8 cellular contexts compared by ENCODE assay signal in the genomic region with DNA sequence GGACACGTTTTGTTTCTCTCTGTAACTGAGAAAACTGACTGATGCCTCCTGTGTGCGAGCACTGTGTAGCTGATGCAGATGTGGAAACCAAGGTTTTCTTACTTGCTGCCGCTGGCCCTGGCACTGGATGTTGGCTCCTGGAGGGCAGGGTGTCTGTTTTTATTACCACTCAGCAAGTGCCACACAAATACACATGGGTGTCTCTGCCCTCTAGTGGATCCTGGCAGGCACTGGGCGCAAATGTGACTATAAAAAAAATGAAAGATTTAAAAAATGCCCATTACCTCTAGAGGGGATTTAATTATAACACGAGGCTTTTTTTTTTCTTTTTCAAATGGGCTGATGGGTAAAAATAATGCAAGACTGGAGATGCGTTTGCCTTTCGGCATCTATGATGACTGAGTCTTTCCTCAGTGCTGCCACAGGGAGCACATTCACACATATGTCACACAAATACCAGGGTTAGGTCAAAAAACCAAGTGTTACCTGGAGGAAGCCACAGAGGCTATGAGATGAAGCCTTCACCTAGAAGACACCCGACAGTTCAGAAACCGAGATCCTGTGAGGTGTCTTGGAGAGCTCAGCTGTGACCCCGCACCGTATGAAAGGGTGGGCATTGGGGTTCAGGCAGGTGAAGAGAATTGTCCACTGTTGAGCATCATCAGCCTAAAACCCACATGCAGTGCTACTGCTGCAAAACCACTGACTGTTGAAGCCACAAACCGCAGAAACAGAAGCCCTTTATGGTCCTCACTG. TPM values are rescaled to one million over a fixed set of nuclear protein-coding genes. Genes with fewer than 3 reads are reported as not detected.
DNase-seq lines count a peak whose midpoint lies in the region; ATAC-seq and TF ChIP-seq lines count a peak whose summit lies in the region.

No MANE protein-coding gene starts in this region.

- H3K36me3 ChIP-seq in psoas muscle (ENCODE audit: insufficient read depth in 1 of 2, low read depth in 1 of 2): no peaks in the 10 kb centered on the region

- no peaks in the 10 kb centered on the region for H3K4me1 ChIP-seq in psoas muscle

- no peaks in the 10 kb centered on the region for H3K9me3 ChIP-seq in psoas muscle

- H3K27me3 ChIP-seq in psoas muscle (ENCODE audit: insufficient read depth in 3 of 3, low read length in 2 of 3): no peaks in the 10 kb centered on the region

- no peak overlapping the region for H3K27ac ChIP-seq in psoas muscle

- WGBS in psoas muscle, 3 donors: 51 to 58% (median 54%) methylated on average over 12 of the region's 12 CpGs

- ATAC-seq in psoas muscle (peak in 2 of 4 donors; percentile 45 to 65), GM19455 (IDR thresholded peaks at IDR 0.05; ENCODE audit: unreplicated experiment) (no peak)

- peak; percentile 75 for TF ChIP-seq CTCF in AG09319 (IDR thresholded peaks at IDR 0.05; ENCODE audit: low read depth, low read length)
- TF ChIP-seq CTCF in GM12874 (IDR thresholded peaks at IDR 0.05; ENCODE audit: insufficient read depth, low read depth, low read length): peak; percentile 68
- peak; percentile 73 for TF ChIP-seq CTCF in fibroblast of the aortic adventitia (IDR thresholded peaks at IDR 0.05; ENCODE audit: insufficient read depth, low read length)
- peak; percentile 48 for TF ChIP-seq CTCF in psoas muscle (IDR thresholded peaks at IDR 0.05)

- DNase-seq in AG09319 (ENCODE audit: extremely low read depth, low read depth): peak; percentile 28
- peak; percentile 14 for DNase-seq in NCI-H510A (lab: John Stamatoyannopoulos, UW)
- peak; percentile 74 for DNase-seq in activated CD8-positive, alpha-beta memory T cell treated with anti-CD3 and anti-CD28 coated beads for 24 hours
- DNase-seq in fibroblast of the aortic adventitia (ENCODE audit: low read depth): peak; percentile 53
- DNase-seq in psoas muscle: peak in 1 of 2 donors; percentile 62
- no peak for DNase-seq in NCI-H128 (lab: John Stamatoyannopoulos, UW; ENCODE audit: unreplicated experiment)

- intact Hi-C loops in psoas muscle (cut with DNase I): no loop called here

- H3K4me3 ChIP-seq in fibroblast of the aortic adventitia (ENCODE audit: low read depth, low read length) (no peak overlapping the region), psoas muscle (no peak overlapping the region)

RNA-seq across cellular contexts. Expression of a gene that starts 25.7 kb away (rescaled TPM):
- total RNA-seq in fibroblast of the aortic adventitia (ENCODE audit: low replicate concordance) (9.3 and 22.5 TPM in 2 replicates), psoas muscle (10 to 100 TPM; 11.6 to 14.8 (median 13.0) TPM)
- polyA plus RNA-seq in psoas muscle: 10 to 100 TPM in 1 of 3 donors, 1 to 10 TPM in 2; 4.7 to 11.7 (median 9.6) TPM

RNA-seq across cellular contexts. Expression of a gene that starts 58.6 kb away (rescaled TPM):
- 32.1 and 42.0 TPM in 2 replicates for total RNA-seq in fibroblast of the aortic adventitia (ENCODE audit: low replicate concordance)
- 10 to 100 TPM; 15.1 to 20.0 (median 18.0) TPM for total RNA-seq in psoas muscle
- 10 to 100 TPM; 26.1 to 33.6 (median 29.4) TPM for polyA plus RNA-seq in psoas muscle
